In the genomic region with DNA sequence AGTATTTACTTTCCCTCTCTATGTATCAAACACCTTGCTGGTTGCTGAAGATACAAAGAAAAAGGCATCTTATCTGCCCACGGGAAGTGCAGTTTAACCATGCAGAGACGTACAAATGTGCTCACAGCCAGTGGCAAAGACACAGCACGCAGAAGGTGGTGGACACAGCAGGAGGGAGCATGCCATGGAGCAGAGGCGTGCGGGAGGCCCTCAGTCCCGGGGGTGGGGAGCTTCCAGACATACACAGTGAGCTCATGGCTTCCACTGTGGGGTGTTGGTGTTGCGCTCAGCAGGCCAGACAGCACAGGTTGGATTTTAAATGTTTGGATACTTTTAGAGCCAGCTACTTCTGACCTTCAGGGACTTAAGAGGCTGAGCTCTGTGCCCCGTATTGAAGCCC, we compare ENCODE assay signal across 1 cellular context.
TF ChIP-seq lines count a peak whose summit lies in the region.

No MANE protein-coding gene starts in this region.

TF ChIP-seq in IMR-90, 13 proteins besides CTCF, POLR2A, EP300 and RAD21:
- TF ChIP-seq SMC3 (IDR thresholded peaks at IDR 0.05; ENCODE audit: low read depth, low read length) = no peak
- no peak for TF ChIP-seq RCOR1 (IDR thresholded peaks at IDR 0.05; ENCODE audit: insufficient replicate concordance, low read length)
- TF ChIP-seq CHD1 (IDR thresholded peaks at IDR 0.05; ENCODE audit: low read depth, low read length) = no peak
- no peak for TF ChIP-seq MXI1 (IDR thresholded peaks at IDR 0.05; ENCODE audit: borderline replicate concordance, low read depth, low read length)
- TF ChIP-seq NFE2L2 (IDR thresholded peaks at IDR 0.05; ENCODE audit: low read depth, low read length) = no peak
- no peak for TF ChIP-seq CEBPB (IDR thresholded peaks at IDR 0.05; ENCODE audit: low read depth, low read length)
